16 cellular contexts compared by ENCODE assay signal in the genomic region with DNA sequence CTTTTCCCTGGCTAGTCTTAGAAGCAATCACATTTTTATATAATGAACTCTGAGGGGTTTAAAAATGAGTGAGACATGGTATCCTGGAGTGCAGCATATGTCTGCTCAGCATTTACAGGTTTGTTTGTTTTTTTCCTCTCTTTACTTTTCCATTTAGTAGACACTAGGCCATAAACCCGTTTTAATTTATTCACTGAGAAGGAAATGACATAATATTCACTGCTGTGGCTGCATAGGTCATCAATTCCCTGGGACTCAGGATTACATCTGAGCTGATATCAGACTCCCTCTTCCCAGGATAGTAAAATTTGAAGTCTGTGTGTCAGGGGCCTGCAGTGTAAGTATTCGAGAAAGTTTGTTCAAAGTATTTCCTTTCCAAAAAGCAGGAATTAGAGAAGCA.
"Had no signal": no experiment of that assay in that cellular context is flagged by ENCODE, and none has a peak within 500 bp of the region (broad histone marks: within the 10 kb centered on the region; RNA-seq: fewer than 3 reads in every experiment).

No MANE protein-coding gene starts in this region.

- H3K9me3 Mint-ChIP-seq: activated CD4-positive, alpha-beta T cell treated with anti-CD3 and anti-CD28 coated beads, Interleukin-2, amount 10 ng/mL, durations not matched to agents 24 days and 14 days; activated naive CD8-positive, alpha-beta T cell treated with anti-CD3 and anti-CD28 coated beads, Interleukin-2, amount 50 U/mL, for 24 hours; T-cell; type B pancreatic cell had no signal

- ATAC-seq: activated naive CD8-positive, alpha-beta T cell treated with anti-CD3 and anti-CD28 coated beads, Interleukin-2, amount 50 U/mL, for 24 hours; heart right ventricle; left ventricle myocardium superior; right cardiac atrium; T-cell had no signal

- H3K27me3 Mint-ChIP-seq: activated CD4-positive, alpha-beta T cell treated with anti-CD3 and anti-CD28 coated beads, Interleukin-2, amount 10 ng/mL, durations not matched to agents 24 days and 14 days; activated naive CD8-positive, alpha-beta T cell treated with anti-CD3 and anti-CD28 coated beads, Interleukin-2, amount 50 U/mL, for 24 hours; T-cell; type B pancreatic cell had no signal

- H3K4me1 Mint-ChIP-seq: activated CD4-positive, alpha-beta T cell treated with anti-CD3 and anti-CD28 coated beads, Interleukin-2, amount 10 ng/mL, durations not matched to agents 24 days and 14 days; activated naive CD8-positive, alpha-beta T cell treated with anti-CD3 and anti-CD28 coated beads, Interleukin-2, amount 50 U/mL, for 24 hours; T-cell had no signal

- H3K36me3 Mint-ChIP-seq: type B pancreatic cell had no signal

- H3K27ac Mint-ChIP-seq: activated CD4-positive, alpha-beta T cell treated with anti-CD3 and anti-CD28 coated beads, Interleukin-2, amount 10 ng/mL, durations not matched to agents 24 days and 14 days; activated naive CD8-positive, alpha-beta T cell treated with anti-CD3 and anti-CD28 coated beads, Interleukin-2, amount 50 U/mL, for 24 hours; activated T-helper 1 cell treated with anti-CD3 and anti-CD28 coated beads, Interleukin-12 subunit alpha, Interleukin-12 subunit beta, Interleukin-2, Interleukin-4 antibody, amounts not matched to agents 30 ng/mL and 10 ng/mL and 1 ng/mL, durations not matched to agents 14 hours and 24 hours and 36 hours; T-cell; type B pancreatic cell had no signal

- DNase-seq: activated CD4-positive, alpha-beta T cell treated with anti-CD3 and anti-CD28 coated beads, Interleukin-2, amount 10 ng/mL, durations not matched to agents 24 days and 14 days; activated naive CD4-positive, alpha-beta T cell treated with Interleukin-2 at 50 U/mL for 16 hours; activated naive CD8-positive, alpha-beta T cell treated with anti-CD3 and anti-CD28 coated beads, Interleukin-2, amount 50 U/mL, for 24 hours; heart right ventricle; islet precursor cell; left ventricle myocardium superior; right cardiac atrium; spleen; stimulated activated CD4-positive, alpha-beta T cell treated with anti-CD3 and anti-CD28 coated beads, Interleukin-1b, Interleukin-23, amount 100 ng/mL, for 48 hours; stimulated activated naive CD4-positive, alpha-beta T cell; T-cell; T1000; WERI-Rb-1 had no signal

- H3K4me3 Mint-ChIP-seq: activated CD4-positive, alpha-beta T cell treated with anti-CD3 and anti-CD28 coated beads, Interleukin-2, amount 10 ng/mL, durations not matched to agents 24 days and 14 days; activated naive CD8-positive, alpha-beta T cell treated with anti-CD3 and anti-CD28 coated beads, Interleukin-2, amount 50 U/mL, for 24 hours; activated T-helper 1 cell treated with anti-CD3 and anti-CD28 coated beads, Interleukin-12 subunit alpha, Interleukin-12 subunit beta, Interleukin-2, Interleukin-4 antibody, amounts not matched to agents 30 ng/mL and 10 ng/mL and 1 ng/mL, durations not matched to agents 14 hours and 24 hours and 36 hours; T-cell; type B pancreatic cell had no signal

- H3K4me3 ChIP-seq: cardiac muscle cell, heart right ventricle, spleen had no signal
